ENCODE assay signal across 22 cellular contexts in genomic region chr3:59300727-59301134, GRCh38.
DNase-seq lines count a peak whose midpoint lies in the region; ATAC-seq and TF ChIP-seq lines count a peak whose summit lies in the region.
"Had no signal": no experiment of that assay in that cellular context is flagged by ENCODE, and none has a peak within 500 bp of the region (broad histone marks: within the 10 kb centered on the region; RNA-seq: fewer than 3 reads in every experiment).

No MANE protein-coding gene starts in this region.

- peaks cover 15% of the 10 kb centered on the region for H3K4me1 Mint-ChIP-seq in activated T-helper 1 cell treated with anti-CD3 and anti-CD28 coated beads, Interleukin-12 subunit alpha, Interleukin-12 subunit beta, Interleukin-2, Interleukin-4 antibody, amounts not matched to agents 30 ng/mL and 10 ng/mL and 1 ng/mL, durations not matched to agents 14 hours and 24 hours and 36 hours (ENCODE audit: low read depth)
- H3K4me1 Mint-ChIP-seq: activated T-helper 17 cell treated with anti-CD3 and anti-CD28 coated beads, Interleukin-2, amount 50 U/mL, for 72 hours had no signal

- no peaks in the 10 kb centered on the region for H3K27me3 ChIP-seq in tibial artery
- H3K27me3 ChIP-seq: right atrium auricular region, uterus had no signal

- H3K9me3 Mint-ChIP-seq in activated T-helper 1 cell treated with anti-CD3 and anti-CD28 coated beads, Interleukin-12 subunit alpha, Interleukin-12 subunit beta, Interleukin-2, Interleukin-4 antibody, amounts not matched to agents 30 ng/mL and 10 ng/mL and 1 ng/mL, durations not matched to agents 14 hours and 24 hours and 36 hours = peaks cover 21% of the 10 kb centered on the region
- H3K9me3 Mint-ChIP-seq: stimulated activated naive CD8-positive, alpha-beta T cell treated with anti-CD3 and anti-CD28 coated beads, Interleukin-15, Interleukin-2, amounts not matched to agents 100 ng/mL and 50 ng/mL, for 24 hours had no signal

- peaks cover 3% of the 10 kb centered on the region for H3K27me3 Mint-ChIP-seq in activated T-helper 1 cell treated with anti-CD3 and anti-CD28 coated beads, Interleukin-12 subunit alpha, Interleukin-12 subunit beta, Interleukin-2, Interleukin-4 antibody, amounts not matched to agents 30 ng/mL and 10 ng/mL and 1 ng/mL, durations not matched to agents 14 hours and 24 hours and 36 hours (ENCODE audit: insufficient read depth)
- H3K27me3 Mint-ChIP-seq: stimulated activated naive CD8-positive, alpha-beta T cell treated with anti-CD3 and anti-CD28 coated beads, Interleukin-15, Interleukin-2, amounts not matched to agents 100 ng/mL and 50 ng/mL, for 24 hours had no signal

- no peak overlapping the region for H3K27ac ChIP-seq in tibial artery
- H3K27ac ChIP-seq: right atrium auricular region, uterus had no signal

- peak overlapping the region; percentile 17 for H3K27ac Mint-ChIP-seq in activated T-helper 1 cell treated with anti-CD3 and anti-CD28 coated beads, Interleukin-12 subunit alpha, Interleukin-12 subunit beta, Interleukin-2, Interleukin-4 antibody, amounts not matched to agents 30 ng/mL and 10 ng/mL and 1 ng/mL, durations not matched to agents 14 hours and 24 hours and 36 hours
- H3K27ac Mint-ChIP-seq: activated T-helper 17 cell treated with anti-CD3 and anti-CD28 coated beads, Interleukin-2, amount 50 U/mL, for 72 hours; CD8-positive, alpha-beta T cell; stimulated activated naive CD8-positive, alpha-beta T cell treated with anti-CD3 and anti-CD28 coated beads, Interleukin-15, Interleukin-2, amounts not matched to agents 100 ng/mL and 50 ng/mL, for 24 hours had no signal

- H3K4me3 Mint-ChIP-seq in activated T-helper 1 cell treated with anti-CD3 and anti-CD28 coated beads, Interleukin-12 subunit alpha, Interleukin-12 subunit beta, Interleukin-2, Interleukin-4 antibody, amounts not matched to agents 30 ng/mL and 10 ng/mL and 1 ng/mL, durations not matched to agents 14 hours and 24 hours and 36 hours = no peak overlapping the region
- H3K4me3 Mint-ChIP-seq: activated T-helper 17 cell treated with anti-CD3 and anti-CD28 coated beads, Interleukin-2, amount 50 U/mL, for 72 hours; CD8-positive, alpha-beta T cell; stimulated activated naive CD8-positive, alpha-beta T cell treated with anti-CD3 and anti-CD28 coated beads, Interleukin-15, Interleukin-2, amounts not matched to agents 100 ng/mL and 50 ng/mL, for 24 hours had no signal

- no peak overlapping the region for H3K4me3 ChIP-seq in tibial artery
- H3K4me3 ChIP-seq: right atrium auricular region, uterus had no signal

- ATAC-seq in left lobe of liver = peak; percentile 15
- ATAC-seq: activated T-helper 17 cell treated with anti-CD3 and anti-CD28 coated beads, Interleukin-2, amount 50 U/mL, for 72 hours; CD8-positive, alpha-beta T cell had no signal

- H3K4me1 ChIP-seq in tibial artery = no peaks in the 10 kb centered on the region
- H3K4me1 ChIP-seq: right atrium auricular region, uterus had no signal

- no peaks in the 10 kb centered on the region for H3K9me3 ChIP-seq in tibial artery
- H3K9me3 ChIP-seq: right atrium auricular region, uterus had no signal

- no peaks in the 10 kb centered on the region for H3K36me3 Mint-ChIP-seq in activated T-helper 1 cell treated with anti-CD3 and anti-CD28 coated beads, Interleukin-12 subunit alpha, Interleukin-12 subunit beta, Interleukin-2, Interleukin-4 antibody, amounts not matched to agents 30 ng/mL and 10 ng/mL and 1 ng/mL, durations not matched to agents 14 hours and 24 hours and 36 hours (ENCODE audit: low read depth)
- H3K36me3 Mint-ChIP-seq: CD8-positive, alpha-beta T cell had no signal

- no peaks in the 10 kb centered on the region for H3K36me3 ChIP-seq in tibial artery
- H3K36me3 ChIP-seq: right atrium auricular region, uterus had no signal

- intact Hi-C loops in activated T-helper 1 cell treated with anti-CD3 and anti-CD28 coated beads, Interleukin-12 subunit alpha, Interleukin-12 subunit beta, Interleukin-2, Interleukin-4 antibody, amounts not matched to agents 30 ng/mL and 10 ng/mL and 1 ng/mL, durations not matched to agents 14 hours and 24 hours and 36 hours (cut with micrococcal nuclease) = no loop called here
- intact Hi-C loops in tibial artery (cut with DNase I; ENCODE audit: low total_unique reads) = no loop called here

- no peak for TF ChIP-seq CTCF in tibial artery (IDR thresholded peaks at IDR 0.05)

- DNase-seq in AML-193 (lab: John Stamatoyannopoulos, UW) (peak; percentile 96), MV-4-11 (lab: John Stamatoyannopoulos, UW) (peak; percentile 77), left lobe of liver (ENCODE audit: low spot score) (no peak), NCI-H524 treated with DMSO at 0.1 percent for 48 hours (lab: John Stamatoyannopoulos, UW) (no peak), amniotic stem cell (lab: John Stamatoyannopoulos, UW) (no peak), COR-L47 (lab: John Stamatoyannopoulos, UW) (no peak), tibial artery (no peak)
- DNase-seq in activated T-helper 1 cell treated with anti-CD3 and anti-CD28 coated beads, Interleukin-12 subunit alpha, Interleukin-12 subunit beta, Interleukin-2, Interleukin-4 antibody, amounts not matched to agents 30 ng/mL and 10 ng/mL and 1 ng/mL, durations not matched to agents 14 hours and 24 hours and 36 hours (ENCODE audit: low spot score) = no peak
- DNase-seq: activated CD4-positive, CD25-positive, alpha-beta regulatory T cell treated with anti-CD3 and anti-CD28 coated beads, Interleukin-2, amount 50 U/mL, for 72 hours; CD8-positive, alpha-beta T cell; central memory CD4-positive, alpha-beta T cell; effector memory CD4-positive, alpha-beta T cell; GOT3; kidney glomerular epithelial cell; NCI-H1930; nucleus accumbens; SIG-M5; stimulated activated CD4-positive, alpha-beta T cell treated with anti-CD3 and anti-CD28 coated beads, Interleukin-1b, Interleukin-23, amount 100 ng/mL, for 48 hours; uterus had no signal

Comparison
In these comparisons a context has a peak if more than half of its experiments do, and no peak if none do; other contexts are left out.
1. DNase-seq: peak in AML-193 (2 of 2) and MV-4-11 (single experiment); none in activated T-helper 1 cell treated with anti-CD3 and anti-CD28 coated beads, Interleukin-12 subunit alpha, Interleukin-12 subunit beta, Interleukin-2, Interleukin-4 antibody, amounts not matched to agents 30 ng/mL and 10 ng/mL and 1 ng/mL, durations not matched to agents 14 hours and 24 hours and 36 hours (single experiment), left lobe of liver (single experiment), NCI-H524 treated with DMSO at 0.1 percent for 48 hours (single experiment), amniotic stem cell (single experiment), COR-L47 (single experiment) and tibial artery (0 of 2).